9 cellular contexts compared by ENCODE assay signal in the genomic region with DNA sequence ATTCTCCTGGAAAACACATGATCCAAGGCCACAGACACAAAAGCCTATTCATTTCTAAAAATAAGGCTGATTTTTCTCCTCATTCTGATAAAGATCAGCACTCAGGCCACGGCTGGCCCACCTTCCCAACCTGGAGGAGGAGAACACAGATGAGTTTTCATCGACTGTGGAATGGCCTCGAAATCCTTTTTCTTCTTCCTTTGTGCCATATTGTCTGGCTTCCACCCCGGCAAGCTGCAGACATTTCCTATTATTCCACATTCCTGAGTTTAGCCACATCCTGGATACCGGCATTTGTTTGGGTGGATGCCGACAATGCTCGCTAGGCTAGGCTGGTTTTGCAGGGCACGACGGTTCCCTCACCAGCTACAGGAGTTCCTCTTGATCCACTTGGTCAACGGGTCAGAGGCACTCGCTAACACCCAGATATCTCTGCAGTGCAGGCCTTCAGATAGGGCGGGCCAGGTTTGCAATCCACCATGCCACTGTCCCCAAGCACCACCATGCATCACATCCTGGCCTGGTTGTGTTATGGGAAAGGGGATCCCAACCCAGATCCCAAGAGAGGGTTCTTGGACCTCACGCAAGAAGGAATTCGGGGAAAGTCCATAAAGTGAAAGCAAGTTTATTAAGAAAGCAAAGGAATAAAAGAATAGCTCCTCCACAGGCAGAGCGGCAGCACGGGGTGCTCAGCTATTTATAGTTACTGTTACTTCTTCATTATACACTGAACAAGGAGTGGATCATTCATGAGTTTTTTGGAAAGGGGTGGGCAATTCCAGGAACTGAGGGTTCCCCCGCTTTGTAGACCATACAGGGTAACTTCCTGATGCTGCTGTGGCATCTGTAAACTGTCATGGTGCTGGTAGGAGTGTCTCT. TPM values are rescaled to one million over a fixed set of nuclear protein-coding genes. Genes with fewer than 3 reads are reported as not detected.
DNase-seq lines count a peak whose midpoint lies in the region; ATAC-seq, FAIRE-seq and TF ChIP-seq lines count a peak whose summit lies in the region.
"Had no signal": no experiment of that assay in that cellular context is flagged by ENCODE, and none has a peak within 500 bp of the region (broad histone marks: within the 10 kb centered on the region; RNA-seq: fewer than 3 reads in every experiment).

No MANE protein-coding gene starts in this region.

- CTCF ChIA-PET in activated CD4-positive, alpha-beta memory T cell treated with anti-CD3 and anti-CD28 coated beads for 36 hours (lab: Charles Lee), result no interaction called here

- intact Hi-C loops in activated CD4-positive, alpha-beta memory T cell treated with anti-CD3 and anti-CD28 coated beads for 36 hours (cut with micrococcal nuclease), result no loop called here

- POLR2A ChIA-PET in activated CD4-positive, alpha-beta memory T cell treated with anti-CD3 and anti-CD28 coated beads for 36 hours (lab: Charles Lee), result no interaction called here
- POLR2A ChIA-PET in naive thymus-derived CD8-positive, alpha-beta T cell (lab: Charles Lee), result interaction anchor here (1.4 kb wide), 1 partner anchor 8 kb away, joined by 3 read pairs; the partner anchor contains the start of gene TUBB1

- TF ChIP-seq CTCF in D721Med (IDR thresholded peaks at IDR 0.05; ENCODE audit: insufficient read depth, missing control alignments), result no peak

- no peak for ATAC-seq in naive thymus-derived CD8-positive, alpha-beta T cell
- ATAC-seq in GM21619 (IDR thresholded peaks at IDR 0.05; ENCODE audit: unreplicated experiment), result no peak
- ATAC-seq: Panc1 had no signal

- DNase-seq in HS-27A (ENCODE audit: low read depth) (peak; percentile 72), glomerular endothelial cell (ENCODE audit: extremely low read depth, low read depth, low spot score) (peak; percentile 95), GM19239 (ENCODE audit: insufficient read length, low spot score) (no peak), D721Med (ENCODE audit: insufficient read length, low spot score) (no peak)
- peak; percentile 14 for DNase-seq in activated CD4-positive, alpha-beta memory T cell treated with anti-CD3 and anti-CD28 coated beads for 36 hours
- DNase-seq in stimulated activated CD8-positive, alpha-beta memory T cell treated with anti-CD3 and anti-CD28 coated beads, Interleukin-4, amount 100 ng/mL, for 48 hours, result peak; percentile 22
- DNase-seq in naive thymus-derived CD8-positive, alpha-beta T cell, result no peak

- FAIRE-seq in GM19239 (lab: Jason Lieb, UNC) (no peak), D721Med (lab: Jason Lieb, UNC) (no peak)

- H3K27me3 Mint-ChIP-seq in activated CD4-positive, alpha-beta memory T cell treated with anti-CD3 and anti-CD28 coated beads for 36 hours, result no peaks in the 10 kb centered on the region
- H3K27me3 Mint-ChIP-seq in naive thymus-derived CD8-positive, alpha-beta T cell, result no peaks in the 10 kb centered on the region

- H3K36me3 Mint-ChIP-seq in activated CD4-positive, alpha-beta memory T cell treated with anti-CD3 and anti-CD28 coated beads for 36 hours, result no peaks in the 10 kb centered on the region
- no peaks in the 10 kb centered on the region for H3K36me3 Mint-ChIP-seq in naive thymus-derived CD8-positive, alpha-beta T cell

- peaks cover 28% of the 10 kb centered on the region for H3K4me1 Mint-ChIP-seq in activated CD4-positive, alpha-beta memory T cell treated with anti-CD3 and anti-CD28 coated beads for 36 hours (ENCODE audit: low read depth)
- peaks cover 20 to 42% (median 38%) of the 10 kb centered on the region in 4 donors for H3K4me1 Mint-ChIP-seq in naive thymus-derived CD8-positive, alpha-beta T cell

- no peak overlapping the region for H3K27ac Mint-ChIP-seq in activated CD4-positive, alpha-beta memory T cell treated with anti-CD3 and anti-CD28 coated beads for 36 hours
- H3K27ac Mint-ChIP-seq in naive thymus-derived CD8-positive, alpha-beta T cell, result peak overlapping the region in 4 of 10 donors; percentile 40 to 66 (median 53)

- H3K4me3 Mint-ChIP-seq in activated CD4-positive, alpha-beta memory T cell treated with anti-CD3 and anti-CD28 coated beads for 36 hours, result no peak overlapping the region
- no peak overlapping the region for H3K4me3 Mint-ChIP-seq in naive thymus-derived CD8-positive, alpha-beta T cell

- H3K9me3 Mint-ChIP-seq in activated CD4-positive, alpha-beta memory T cell treated with anti-CD3 and anti-CD28 coated beads for 36 hours, result no peaks in the 10 kb centered on the region
- no peaks in the 10 kb centered on the region for H3K9me3 Mint-ChIP-seq in naive thymus-derived CD8-positive, alpha-beta T cell

RNA-seq across cellular contexts. Expression of gene CTSZ, which starts 4.2 kb away (rescaled TPM):
- total RNA-seq in activated CD4-positive, alpha-beta memory T cell treated with anti-CD3 and anti-CD28 coated beads for 36 hours, result 10 to 100 TPM; 32.9 to 34.8 TPM
- 164 and 252 TPM in 2 replicates for total RNA-seq in glomerular endothelial cell
- total RNA-seq in naive thymus-derived CD8-positive, alpha-beta T cell, result 10 to 100 TPM; 15.8 to 19.1 TPM
- polyA plus RNA-seq in naive thymus-derived CD8-positive, alpha-beta T cell, result 1 to 10 TPM in 2 of 3 donors, under 1 TPM in 1; 0.60 to 2.9 (median 1.0) TPM

RNA-seq across cellular contexts. Expression of gene TUBB1, which starts 8.0 kb away (rescaled TPM):
- total RNA-seq in activated CD4-positive, alpha-beta memory T cell treated with anti-CD3 and anti-CD28 coated beads for 36 hours, result not detected
- not detected in 2 replicates for total RNA-seq in glomerular endothelial cell
- not detected for total RNA-seq in naive thymus-derived CD8-positive, alpha-beta T cell
- under 1 TPM in 1 of 3 donors, not detected in 2; 0.05 TPM for polyA plus RNA-seq in naive thymus-derived CD8-positive, alpha-beta T cell

RNA-seq across cellular contexts. Expression of gene ATP5F1E, which starts 20.9 kb away (rescaled TPM):
- total RNA-seq in activated CD4-positive, alpha-beta memory T cell treated with anti-CD3 and anti-CD28 coated beads for 36 hours, result 10 to 100 TPM; 82.2 to 90.4 TPM
- 27.9 and 41.7 TPM in 2 replicates for total RNA-seq in glomerular endothelial cell
- 10 to 100 TPM; 78.2 to 80.3 TPM for total RNA-seq in naive thymus-derived CD8-positive, alpha-beta T cell
- 100 to 1,000 TPM in 1 of 3 donors, 10 to 100 TPM in 2; 66.9 to 118 (median 91.4) TPM for polyA plus RNA-seq in naive thymus-derived CD8-positive, alpha-beta T cell

RNA-seq across cellular contexts. Expression of gene NELFCD, which starts 30.2 kb away (rescaled TPM):
- 10 to 100 TPM; 80.5 to 92.3 TPM for total RNA-seq in activated CD4-positive, alpha-beta memory T cell treated with anti-CD3 and anti-CD28 coated beads for 36 hours
- 38.2 and 49.2 TPM in 2 replicates for total RNA-seq in glomerular endothelial cell
- total RNA-seq in naive thymus-derived CD8-positive, alpha-beta T cell, result 100 to 1,000 TPM in 1 of 2 experiments, 10 to 100 TPM in 1; 92.4 to 101 TPM
- 10 to 100 TPM; 63.6 to 76.5 (median 74.0) TPM for polyA plus RNA-seq in naive thymus-derived CD8-positive, alpha-beta T cell

RNA-seq across cellular contexts. Expression of gene PRELID3B, which starts 31.4 kb away (rescaled TPM):
- total RNA-seq in activated CD4-positive, alpha-beta memory T cell treated with anti-CD3 and anti-CD28 coated beads for 36 hours, result 100 to 1,000 TPM; 148 to 151 TPM
- 29.5 and 50.7 TPM in 2 replicates for total RNA-seq in glomerular endothelial cell
- 10 to 100 TPM; 37.9 to 45.4 TPM for total RNA-seq in naive thymus-derived CD8-positive, alpha-beta T cell
- polyA plus RNA-seq in naive thymus-derived CD8-positive, alpha-beta T cell, result 10 to 100 TPM; 26.8 to 27.9 (median 26.9) TPM

Comparison
In these comparisons a context has a peak if more than half of its experiments do, and no peak if none do; other contexts are left out.
1. DNase-seq: peak in HS-27A (single experiment), activated CD4-positive, alpha-beta memory T cell treated with anti-CD3 and anti-CD28 coated beads for 36 hours (single experiment), glomerular endothelial cell (single experiment) and stimulated activated CD8-positive, alpha-beta memory T cell treated with anti-CD3 and anti-CD28 coated beads, Interleukin-4, amount 100 ng/mL, for 48 hours (single experiment); none in GM19239 (single experiment), naive thymus-derived CD8-positive, alpha-beta T cell (0 of 10) and D721Med (single experiment).